In the genomic region with DNA sequence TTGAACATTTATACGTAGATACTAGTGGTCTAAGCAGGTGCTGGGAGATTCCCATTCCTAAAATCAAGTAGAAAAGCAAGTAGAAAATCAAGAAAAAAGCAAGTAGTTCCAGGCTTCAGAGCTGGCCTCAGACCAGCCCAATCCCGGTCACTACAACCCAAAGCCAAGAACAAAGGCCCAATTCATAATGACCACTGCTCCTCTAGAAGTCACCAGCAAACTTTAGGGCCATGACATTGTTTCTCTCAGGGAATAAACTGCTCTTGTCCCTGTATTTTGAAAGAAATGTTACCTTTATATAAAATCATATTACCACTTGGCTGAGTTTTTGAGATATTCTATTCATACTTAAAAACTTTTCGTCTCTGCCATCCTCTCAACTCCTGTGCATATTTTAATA, we compare ENCODE assay signal across 13 cellular contexts. TPM values are rescaled to one million over a fixed set of nuclear protein-coding genes. Genes with fewer than 3 reads are reported as not detected.
DNase-seq lines count a peak whose midpoint lies in the region; ATAC-seq, FAIRE-seq and TF ChIP-seq lines count a peak whose summit lies in the region.
"Had no signal": no experiment of that assay in that cellular context is flagged by ENCODE, and none has a peak within 500 bp of the region (broad histone marks: within the 10 kb centered on the region; RNA-seq: fewer than 3 reads in every experiment).

No MANE protein-coding gene starts in this region.

- H3F3A ChIP-seq in smooth muscle cell (ENCODE audit: low read depth): peaks cover 4% of the 10 kb centered on the region

- peaks cover 24% of the 10 kb centered on the region for H3K79me1 ChIP-seq in mesenchymal stem cell (replicated peaks; ENCODE audit: low read length, poor library complexity, severe bottlenecking)

- TF ChIP-seq POLR2A in endothelial cell of umbilical vein (IDR thresholded peaks at IDR 0.05; ENCODE audit: low read depth, low read length): no peak

- no peak overlapping the region for H4K8ac ChIP-seq in mesenchymal stem cell (ENCODE audit: low read length)

- no peaks in the 10 kb centered on the region for H3K79me2 ChIP-seq in KMS-11 (ENCODE audit: insufficient read depth, low read depth)
- peaks cover 39% of the 10 kb centered on the region for H3K79me2 ChIP-seq in endothelial cell of umbilical vein (ENCODE audit: control insufficient read depth, insufficient read depth, low read length)
- no peaks in the 10 kb centered on the region for H3K79me2 ChIP-seq in smooth muscle cell (ENCODE audit: low read depth)

- CTCF ChIA-PET in endothelial cell of umbilical vein (lab: Charles Lee): interaction anchor here (1.6 to 8.3 kb wide), 8 partner anchors 10 to 122 kb away, joined by 7 to 227 read pairs (median 61); a partner anchor contains a TSS

- intact Hi-C loops in endothelial cell of umbilical vein (cut with micrococcal nuclease): loop anchor here (2.0 to 10.0 kb wide), 6 partner anchors 105 to 615 kb away; a partner anchor contains a TSS

- no peak overlapping the region for H3K23ac ChIP-seq in mesenchymal stem cell (ENCODE audit: low read length in 2 of 2)

- H3K27me3 ChIP-seq in KMS-11 (ENCODE audit: insufficient read depth, low read depth): no peaks in the 10 kb centered on the region
- H3K27me3 ChIP-seq in endothelial cell of umbilical vein (ENCODE audit: control insufficient read depth in 2 of 2, insufficient read depth in 2 of 2, low read length in 2 of 2): no peaks in the 10 kb centered on the region
- H3K27me3 ChIP-seq in mesenchymal stem cell (ENCODE audit: control insufficient read depth in 1 of 2, insufficient read depth in 1 of 2, low read length in 2 of 2): no peaks in the 10 kb centered on the region
- no peaks in the 10 kb centered on the region for H3K27me3 ChIP-seq in smooth muscle cell (ENCODE audit: low read depth)
- H3K27me3 ChIP-seq: ascending aorta had no signal

- no peak overlapping the region for H2BK120ac ChIP-seq in mesenchymal stem cell (ENCODE audit: low read depth, low read length)

- TF ChIP-seq CTCF in KMS-11 (conservative IDR thresholded peaks at IDR 0.05; ENCODE audit: low read depth, low read length): 0 out of 2 replicates have a peak, but pooled peaks have one; percentile 13
- TF ChIP-seq CTCF in endothelial cell of umbilical vein (IDR thresholded peaks at IDR 0.05; ENCODE audit: extremely low read depth in 1 of 2, insufficient read depth in 1 of 2, low read depth in 1 of 2, low read length in 2 of 2): no peak
- no peak for TF ChIP-seq CTCF in smooth muscle cell (IDR thresholded peaks at IDR 0.05; ENCODE audit: borderline replicate concordance, insufficient read depth, poor library complexity, severe bottlenecking)
- TF ChIP-seq CTCF in D721Med (IDR thresholded peaks at IDR 0.05; ENCODE audit: insufficient read depth, missing control alignments): no peak

- H3K4me1 ChIP-seq in KMS-11 (ENCODE audit: low read depth, poor library complexity, severe bottlenecking) (peaks cover 27% of the 10 kb centered on the region), endothelial cell of umbilical vein (ENCODE audit: control insufficient read depth, extremely low read depth, insufficient read depth, low read length) (peaks cover 34% of the 10 kb centered on the region), mesenchymal stem cell (ENCODE audit: control insufficient read depth, insufficient read depth, low read depth, low read length) (peaks cover 15% of the 10 kb centered on the region), smooth muscle cell (ENCODE audit: low read depth) (peaks cover 19% of the 10 kb centered on the region)

- H3K36me3 ChIP-seq in KMS-11 (ENCODE audit: insufficient read depth) (no peaks in the 10 kb centered on the region), endothelial cell of umbilical vein (ENCODE audit: control insufficient read depth in 2 of 2, extremely low read depth in 1 of 2, insufficient read depth in 2 of 2, low read length in 2 of 2) (peaks cover 0 to 2% of the 10 kb centered on the region in 2 experiments), mesenchymal stem cell (ENCODE audit: control insufficient read depth in 1 of 2, insufficient read depth in 2 of 2, low read depth in 1 of 2, low read length in 2 of 2) (peaks cover 3% of the 10 kb centered on the region in 2 experiments), smooth muscle cell (ENCODE audit: low read depth) (no peaks in the 10 kb centered on the region)
- H3K36me3 ChIP-seq: ascending aorta had no signal

- no peak for FAIRE-seq in endothelial cell of umbilical vein (lab: Jason Lieb, UNC)
- no peak for FAIRE-seq in D721Med (lab: Jason Lieb, UNC)

- no peak overlapping the region for H2BK5ac ChIP-seq in mesenchymal stem cell (ENCODE audit: low read depth, low read length, poor library complexity, severe bottlenecking)

- no peak overlapping the region for H4K91ac ChIP-seq in mesenchymal stem cell (ENCODE audit: low read length)

- POLR2A ChIA-PET in endothelial cell of umbilical vein (lab: Charles Lee): interaction anchor here (1.0 to 1.4 kb wide), 2 partner anchors 10 to 28 kb away, joined by 5 to 6 read pairs; no protein-coding TSS in a partner anchor

- no peaks in the 10 kb centered on the region for H3K9me1 ChIP-seq in endothelial cell of umbilical vein (replicated peaks; ENCODE audit: control insufficient read depth, extremely low read depth, insufficient read depth, low read length)

- H4K20me1 ChIP-seq in KMS-11 (ENCODE audit: insufficient read depth) (no peaks in the 10 kb centered on the region), endothelial cell of umbilical vein (replicated peaks; ENCODE audit: control insufficient read depth, extremely low read depth, insufficient read depth, low read length) (no peaks in the 10 kb centered on the region), smooth muscle cell (ENCODE audit: low read depth) (peaks cover 14% of the 10 kb centered on the region)

- H3K9me3 ChIP-seq in endothelial cell of umbilical vein (replicated peaks; ENCODE audit: control insufficient read depth, insufficient read depth, low read length) (no peaks in the 10 kb centered on the region), mesenchymal stem cell (ENCODE audit: control insufficient read depth, low read length) (no peaks in the 10 kb centered on the region), smooth muscle cell (replicated peaks; ENCODE audit: low read depth) (no peaks in the 10 kb centered on the region)
- H3K9me3 ChIP-seq: ascending aorta had no signal

- dilution Hi-C loops in endothelial cell of umbilical vein (cut with MboI; ENCODE audit: extremely low pct_ligation_motif_present, low sequenced_read_pairs): no loop called here

- no peak overlapping the region; the same call in 1 of the 2 replicates for H3K27ac ChIP-seq in KMS-11
- H3K27ac ChIP-seq in endothelial cell of umbilical vein (ENCODE audit: insufficient read depth, low read depth, low read length): no peak overlapping the region
- peak overlapping the region; percentile 9 for H3K27ac ChIP-seq in mesenchymal stem cell (ENCODE audit: low read length, poor library complexity, severe bottlenecking)
- peak overlapping the region; percentile 36 for H3K27ac ChIP-seq in smooth muscle cell (ENCODE audit: low read depth)

- H3K14ac ChIP-seq in mesenchymal stem cell (ENCODE audit: low read length in 2 of 2): no peak overlapping the region

- no peak overlapping the region for H2AK5ac ChIP-seq in mesenchymal stem cell (ENCODE audit: low read length, severe bottlenecking)

- no peak for DNase-seq in endothelial cell of umbilical vein (ENCODE audit: low read depth, low spot score)
- no peak for DNase-seq in mesenchymal stem cell
- DNase-seq in smooth muscle cell (lab: John Stamatoyannopoulos, UW; ENCODE audit: unreplicated experiment): no peak
- DNase-seq in T1000 (lab: John Stamatoyannopoulos, UW): no peak
- DNase-seq in NCI-H1092 treated with DMSO at 0.1 percent for 48 hours (lab: John Stamatoyannopoulos, UW): no peak
- DNase-seq in D721Med (ENCODE audit: insufficient read length, low spot score): no peak
- DNase-seq: activated CD8-positive, alpha-beta T cell treated with anti-CD3 and anti-CD28 coated beads, Interleukin-2, amount 10 ng/mL, durations not matched to agents 7 days and 5 days; naive thymus-derived CD4-positive, alpha-beta T cell; NCI-H1048; stimulated activated naive CD8-positive, alpha-beta T cell treated with anti-CD3 and anti-CD28 coated beads, Interleukin-15, amount 100 ng/mL, for 72 hours had no signal

- H3K4me2 ChIP-seq in KMS-11: peak overlapping the region; percentile 52
- no peak overlapping the region for H3K4me2 ChIP-seq in endothelial cell of umbilical vein (ENCODE audit: insufficient read depth, low read length)
- no peak overlapping the region for H3K4me2 ChIP-seq in mesenchymal stem cell (ENCODE audit: low read length, poor library complexity, severe bottlenecking)
- no peak overlapping the region for H3K4me2 ChIP-seq in smooth muscle cell

- H2BK15ac ChIP-seq in mesenchymal stem cell (ENCODE audit: low read depth, poor library complexity, severe bottlenecking): no peak overlapping the region

- no peak overlapping the region for H2BK12ac ChIP-seq in mesenchymal stem cell (ENCODE audit: low read length in 2 of 2)

- TSS peak; percentile 51 for BruUV-seq in endothelial cell of umbilical vein (replicated peaks; lab: Mats Ljungman, UMichigan)

- H3K9ac ChIP-seq in KMS-11: no peak overlapping the region
- no peak overlapping the region for H3K9ac ChIP-seq in endothelial cell of umbilical vein (replicated peaks; ENCODE audit: extremely low read depth, insufficient read depth, low read length)
- no peak overlapping the region for H3K9ac ChIP-seq in mesenchymal stem cell (ENCODE audit: low read length)
- H3K9ac ChIP-seq in smooth muscle cell (ENCODE audit: low read depth): no peak overlapping the region

- H3K18ac ChIP-seq in mesenchymal stem cell (ENCODE audit: low read depth in 1 of 2, low read length in 2 of 2): no peak overlapping the region

- no peak overlapping the region for H3K4ac ChIP-seq in mesenchymal stem cell (ENCODE audit: low read depth in 1 of 2, low read length in 2 of 2)

- no peak overlapping the region for H3K4me3 ChIP-seq in KMS-11 (IDR thresholded peaks at IDR 0.05; ENCODE audit: insufficient read depth, low read depth, low read length)
- H3K4me3 ChIP-seq in endothelial cell of umbilical vein (replicated peaks in 1 of 3; ENCODE audit: insufficient read depth in 1 of 3, low read depth in 1 of 3, low read length in 3 of 3): no peak overlapping the region
- no peak overlapping the region for H3K4me3 ChIP-seq in mesenchymal stem cell (ENCODE audit: insufficient read depth in 1 of 2, low read depth in 1 of 2, low read length in 2 of 2)
- no peak overlapping the region for H3K4me3 ChIP-seq in smooth muscle cell
- H3K4me3 ChIP-seq: ascending aorta had no signal

- WGBS in mesenchymal stem cell: 92% methylated on average over 3 of the region's 3 CpGs
- 96% methylated on average over 3 of the region's 3 CpGs for WGBS in smooth muscle cell (ENCODE audit: low lambda C conversion rate)

- H2AFZ ChIP-seq in KMS-11 (ENCODE audit: low read depth): no peak overlapping the region; the same call in 1 of the 2 replicates
- no peak overlapping the region for H2AFZ ChIP-seq in endothelial cell of umbilical vein (ENCODE audit: low read depth, low read length)
- H2AFZ ChIP-seq in mesenchymal stem cell (ENCODE audit: low read depth, low read length): no peak overlapping the region
- no peak overlapping the region for H2AFZ ChIP-seq in smooth muscle cell (ENCODE audit: low read depth)

- ATAC-seq in GM21447 (IDR thresholded peaks at IDR 0.05; ENCODE audit: unreplicated experiment): no peak
- ATAC-seq: activated CD8-positive, alpha-beta T cell treated with anti-CD3 and anti-CD28 coated beads, Interleukin-2, amount 10 ng/mL, durations not matched to agents 7 days and 5 days; naive thymus-derived CD4-positive, alpha-beta T cell; stimulated activated naive CD8-positive, alpha-beta T cell treated with anti-CD3 and anti-CD28 coated beads, Interleukin-15, amount 100 ng/mL, for 72 hours had no signal

RNA-seq across cellular contexts. Expression of a gene that starts 42.7 kb away (rescaled TPM):
- total RNA-seq in endothelial cell of umbilical vein: 23.1 and 34.5 TPM in 2 replicates
- polyA plus RNA-seq in endothelial cell of umbilical vein: 9.4 and 16.9 TPM in 2 replicates
- polyA plus RNA-seq in endothelial cell of umbilical vein (2011; cell fraction: cytosol; rRNA removed): 17.9 and 20.5 TPM in 2 replicates
- polyA plus RNA-seq in endothelial cell of umbilical vein (2011; cell fraction: nucleus; rRNA removed): 44.2 and 53.9 TPM in 2 replicates
- polyA plus RNA-seq in endothelial cell of umbilical vein (2012): 15.5 and 20.4 TPM in 2 replicates
- polyA minus RNA-seq in endothelial cell of umbilical vein: 19.9 and 28.8 TPM in 2 replicates
- polyA minus RNA-seq in endothelial cell of umbilical vein (2011; cell fraction: cytosol; rRNA and poly(A)+ RNA removed): not detected
- polyA minus RNA-seq in endothelial cell of umbilical vein (2011; cell fraction: nucleus; rRNA and poly(A)+ RNA removed): 48.3 and 71.4 TPM in 2 replicates
- polyA plus RNA-seq in mesenchymal stem cell (2013, experiment 1 of 2): 7.2 TPM
- polyA plus RNA-seq in mesenchymal stem cell (2013, experiment 2 of 2): 7.2 TPM
- 2.4 and 12.4 TPM in 2 replicates for total RNA-seq in smooth muscle cell
- polyA plus RNA-seq in smooth muscle cell: 3.5 and 5.1 TPM in 2 replicates
- total RNA-seq: activated CD8-positive, alpha-beta T cell treated with anti-CD3 and anti-CD28 coated beads, Interleukin-2, amount 10 ng/mL, durations not matched to agents 7 days and 5 days; naive thymus-derived CD4-positive, alpha-beta T cell had no signal
- polyA plus RNA-seq: naive thymus-derived CD4-positive, alpha-beta T cell had no signal

Comparison
In these comparisons a context has a peak if more than half of its experiments do, and no peak if none do; other contexts are left out.
1. H3K27ac ChIP-seq: peak in mesenchymal stem cell (single experiment) and smooth muscle cell (single experiment); none in KMS-11 (single experiment) and endothelial cell of umbilical vein (single experiment).